In genomic region chr13:79401259-79402071, GRCh38 we compare ENCODE assay signal across 10 cellular contexts. TPM values are rescaled to one million over a fixed set of nuclear protein-coding genes. Genes with fewer than 3 reads are reported as not detected.
DNase-seq lines count a peak whose midpoint lies in the region; ATAC-seq and TF ChIP-seq lines count a peak whose summit lies in the region.
"Had no signal": no experiment of that assay in that cellular context is flagged by ENCODE, and none has a peak within 500 bp of the region (broad histone marks: within the 10 kb centered on the region; RNA-seq: fewer than 3 reads in every experiment).

No MANE protein-coding gene starts in this region.

- no peaks in the 10 kb centered on the region for H3K9me3 Mint-ChIP-seq in activated CD4-positive, alpha-beta T cell treated with anti-CD3 and anti-CD28 coated beads, Interleukin-2, amount 10 ng/mL, durations not matched to agents 24 days and 14 days
- peaks cover 7 to 12% of the 10 kb centered on the region in 2 experiments; a peak in 4 of 5 replicates for H3K9me3 Mint-ChIP-seq in H9

- H3K27me3 ChIP-seq in smooth muscle cell (ENCODE audit: low read depth): no peaks in the 10 kb centered on the region
- H3K27me3 ChIP-seq in H9 (ENCODE audit: insufficient read depth, low read length): no peaks in the 10 kb centered on the region
- no peaks in the 10 kb centered on the region for H3K27me3 ChIP-seq in testis

- peaks cover 46% of the 10 kb centered on the region for H3K4me1 Mint-ChIP-seq in activated CD4-positive, alpha-beta T cell treated with anti-CD3 and anti-CD28 coated beads, Interleukin-2, amount 10 ng/mL, durations not matched to agents 24 days and 14 days
- peaks cover 23 to 34% of the 10 kb centered on the region in 2 experiments for H3K4me1 Mint-ChIP-seq in H9

- peaks cover 43% of the 10 kb centered on the region for H3K36me3 Mint-ChIP-seq in activated CD4-positive, alpha-beta T cell treated with anti-CD3 and anti-CD28 coated beads, Interleukin-2, amount 10 ng/mL, durations not matched to agents 24 days and 14 days (ENCODE audit: low read depth)
- H3K36me3 Mint-ChIP-seq in H9 (ENCODE audit: insufficient read depth in 1 of 3, low read depth in 3 of 3): peaks cover 36 to 39% (median 37%) of the 10 kb centered on the region in 3 experiments

- intact Hi-C loops in activated CD4-positive, alpha-beta T cell treated with anti-CD3 and anti-CD28 coated beads, Interleukin-2, amount 10 ng/mL, durations not matched to agents 24 days and 14 days (cut with micrococcal nuclease): loop anchor here (1.0 kb wide), 1 partner anchor 8 kb away; no protein-coding TSS in a partner anchor
- intact Hi-C loops in testis (cut with DNase I; ENCODE audit: low total_unique reads): no loop called here

- H2BK20ac ChIP-seq in H9 (ENCODE audit: low read depth, low read length, poor library complexity, severe bottlenecking): no peak overlapping the region

- H3K4me3 ChIP-seq in smooth muscle cell (no peak overlapping the region), testis (no peak overlapping the region)
- H3K4me3 ChIP-seq: lung had no signal

- TF ChIP-seq CTCF in smooth muscle cell (IDR thresholded peaks at IDR 0.05; ENCODE audit: borderline replicate concordance, insufficient read depth, poor library complexity, severe bottlenecking) (no peak), H9 (conservative IDR thresholded peaks at IDR 0.05) (no peak), testis (IDR thresholded peaks at IDR 0.05) (no peak)

- H3F3A ChIP-seq in smooth muscle cell (ENCODE audit: low read depth): peaks cover 5% of the 10 kb centered on the region

- no peak overlapping the region for H4K91ac ChIP-seq in H9 (ENCODE audit: insufficient read length, low read depth, low read length)

- WGBS in smooth muscle cell (ENCODE audit: low lambda C conversion rate): 100% methylated on average over 2 of the region's 2 CpGs
- WGBS in H9 (ENCODE audit: extremely low coverage, insufficient read length, low lambda C conversion rate): no CpG with 5 or more reads among the region's 2 CpGs
- 43 to 46% methylated on average over 2 of the region's 2 CpGs for WGBS in testis, 2 donors

- peak; percentile 40 for ATAC-seq in HG02885 (IDR thresholded peaks at IDR 0.05; ENCODE audit: poor library complexity, unreplicated experiment)

- no peak overlapping the region for H3K14ac ChIP-seq in H9 (ENCODE audit: insufficient read depth, low read length)

- H3K9ac ChIP-seq in smooth muscle cell (ENCODE audit: low read depth) (no peak overlapping the region), H9 (ENCODE audit: extremely low read depth, insufficient read length, low read length) (no peak overlapping the region)

- no peak overlapping the region for H3K4ac ChIP-seq in H9 (ENCODE audit: low read depth, low read length)

- DNase-seq in activated CD4-positive, alpha-beta T cell treated with anti-CD3 and anti-CD28 coated beads, Interleukin-2, amount 10 ng/mL, durations not matched to agents 24 days and 14 days: no peak
- DNase-seq in activated CD4-positive, alpha-beta T cell treated with anti-CD3 and anti-CD28 coated beads, Interleukin-2, amount 50 U/mL, for 1 hour: no peak
- peak; percentile 48 for DNase-seq in SK-MEL-5 (ENCODE audit: low read depth, low spot score)
- no peak for DNase-seq in smooth muscle cell (lab: John Stamatoyannopoulos, UW; ENCODE audit: unreplicated experiment)
- no peak for DNase-seq in pons (ENCODE audit: low spot score)
- DNase-seq in H9: no peak
- no peak for DNase-seq in testis
- DNase-seq: NCI-H1092 treated with DMSO at 0.1 percent for 48 hours had no signal

- H2BK5ac ChIP-seq in H9 (ENCODE audit: insufficient read length, low read length): no peak overlapping the region

- H3K27ac ChIP-seq in smooth muscle cell (ENCODE audit: low read depth) (peak overlapping the region; percentile 9), H9 (ENCODE audit: insufficient read length, low read depth, low read length) (no peak overlapping the region), testis (no peak overlapping the region)

- H3K23me2 ChIP-seq in H9 (ENCODE audit: insufficient read length, low read depth, low read length, poor library complexity, severe bottlenecking): peaks cover 9% of the 10 kb centered on the region

- TF ChIP-seq POLR2A in testis (IDR thresholded peaks at IDR 0.05): no peak

- H3K23ac ChIP-seq in H9 (ENCODE audit: insufficient read length, low read depth, low read length): no peak overlapping the region

- no peak overlapping the region for H3T11ph ChIP-seq in H9 (ENCODE audit: low read length)

- H3K4me3 Mint-ChIP-seq in activated CD4-positive, alpha-beta T cell treated with anti-CD3 and anti-CD28 coated beads, Interleukin-2, amount 10 ng/mL, durations not matched to agents 24 days and 14 days: peak overlapping the region; percentile 13
- H3K4me3 Mint-ChIP-seq in H9: no peak overlapping the region

- no peaks in the 10 kb centered on the region for H3K27me3 Mint-ChIP-seq in activated CD4-positive, alpha-beta T cell treated with anti-CD3 and anti-CD28 coated beads, Interleukin-2, amount 10 ng/mL, durations not matched to agents 24 days and 14 days
- H3K27me3 Mint-ChIP-seq in H9 (ENCODE audit: low read depth): no peaks in the 10 kb centered on the region

- H3K4me2 ChIP-seq in smooth muscle cell (no peak overlapping the region), H9 (ENCODE audit: insufficient read depth, insufficient read length, low read length) (no peak overlapping the region)

- no peak overlapping the region for H3K56ac ChIP-seq in H9 (ENCODE audit: insufficient read length, low read depth, low read length)

- H3K4me1 ChIP-seq in smooth muscle cell (ENCODE audit: low read depth) (peaks cover 52% of the 10 kb centered on the region), H9 (ENCODE audit: insufficient read depth, low read length) (no peaks in the 10 kb centered on the region; the same call in 1 of the 2 replicates), testis (peaks cover 15% of the 10 kb centered on the region)

- H2BK15ac ChIP-seq in H9 (ENCODE audit: low read depth, low read length): no peak overlapping the region

- H3K18ac ChIP-seq in H9 (ENCODE audit: insufficient read length, low read depth, low read length): no peak overlapping the region

- H3K79me2 ChIP-seq in smooth muscle cell (ENCODE audit: low read depth) (peaks cover 97% of the 10 kb centered on the region), H9 (ENCODE audit: insufficient read depth, low read length) (peaks cover 51% of the 10 kb centered on the region; the same call in 1 of the 2 replicates)

- no peak overlapping the region for H2BK120ac ChIP-seq in H9 (ENCODE audit: low read depth, low read length, poor library complexity, severe bottlenecking)

- no peak overlapping the region for H2AK5ac ChIP-seq in H9 (ENCODE audit: insufficient read length, low read length)

- H3K9me3 ChIP-seq in smooth muscle cell (replicated peaks; ENCODE audit: low read depth) (peaks cover 8% of the 10 kb centered on the region), H9 (ENCODE audit: control insufficient read depth, low read depth, low read length) (no peaks in the 10 kb centered on the region), testis (no peaks in the 10 kb centered on the region)

- H3K36me3 ChIP-seq in smooth muscle cell (ENCODE audit: low read depth) (peaks cover 15% of the 10 kb centered on the region), testis (ENCODE audit: low read depth, missing control alignments) (no peaks in the 10 kb centered on the region)

- H4K20me1 ChIP-seq in smooth muscle cell (ENCODE audit: low read depth): peaks cover 73% of the 10 kb centered on the region
- no peaks in the 10 kb centered on the region for H4K20me1 ChIP-seq in H9 (ENCODE audit: control insufficient read depth, insufficient read depth, insufficient read length)

- H4K8ac ChIP-seq in H9 (replicated peaks; ENCODE audit: insufficient read length, low read depth, low read length): no peak overlapping the region

- H3K79me1 ChIP-seq in H9 (ENCODE audit: insufficient read depth, low read depth, low read length, poor library complexity, severe bottlenecking): no peaks in the 10 kb centered on the region

- in situ Hi-C loops in SK-MEL-5 (cut with HindIII; ENCODE audit: low pct_unique_long_range_greater_than_20kb, low sequenced_read_pairs): no loop called here

- H2AFZ ChIP-seq in smooth muscle cell (ENCODE audit: low read depth) (no peak overlapping the region), H9 (ENCODE audit: low read length) (no peak overlapping the region)

- H3K27ac Mint-ChIP-seq in activated CD4-positive, alpha-beta T cell treated with anti-CD3 and anti-CD28 coated beads, Interleukin-2, amount 10 ng/mL, durations not matched to agents 24 days and 14 days: peak overlapping the region; percentile 21
- H3K27ac Mint-ChIP-seq in H9: peak overlapping the region in 1 of 3 experiments; percentile 44; a peak in 2 of 7 replicates

- no peak overlapping the region for H4K5ac ChIP-seq in H9 (ENCODE audit: insufficient read length, low read depth, low read length)

- no peak overlapping the region for H2BK12ac ChIP-seq in H9 (ENCODE audit: insufficient read length, low read depth, low read length)

RNA-seq across cellular contexts. Expression of gene RBM26, which starts 4.6 kb away (rescaled TPM):
- total RNA-seq in activated CD4-positive, alpha-beta T cell treated with anti-CD3 and anti-CD28 coated beads, Interleukin-2, amount 10 ng/mL, durations not matched to agents 24 days and 14 days: 96.6 and 100 TPM in 2 replicates
- 26.4 and 30.0 TPM in 2 replicates for total RNA-seq in SK-MEL-5 (2014; rRNA removed; shearing (Covaris generic))
- 27.1 and 37.3 TPM in 2 replicates for polyA plus RNA-seq in SK-MEL-5 (2015; cell fraction: cytosol; rRNA removed)
- 291 and 304 TPM in 2 replicates for polyA plus RNA-seq in SK-MEL-5 (2015; cell fraction: nucleus; rRNA removed)
- total RNA-seq in smooth muscle cell (45.5 and 49.4 TPM in 2 replicates), H9 (2021) (66.8 and 70.5 TPM in 2 replicates), testis (10 to 100 TPM; 66.1 to 67.5 TPM)
- polyA plus RNA-seq in smooth muscle cell (11.8 and 14.6 TPM in 2 replicates), testis (ENCODE audit: insufficient read depth, low read depth, low replicate concordance) (37.6 TPM)
